13 cellular contexts compared by ENCODE assay signal in genomic region chr9:77899679-77900354, GRCh38.
DNase-seq lines count a peak whose midpoint lies in the region; ATAC-seq and TF ChIP-seq lines count a peak whose summit lies in the region.
"Had no signal": no experiment of that assay in that cellular context is flagged by ENCODE, and none has a peak within 500 bp of the region (broad histone marks: within the 10 kb centered on the region; RNA-seq: fewer than 3 reads in every experiment).

No MANE protein-coding gene starts in this region.

- H3K9me2 ChIP-seq in MM.1S (replicated peaks; ENCODE audit: insufficient read depth, low read length), result no peaks in the 10 kb centered on the region

- no peaks in the 10 kb centered on the region for H3K36me3 ChIP-seq in MM.1S (replicated peaks; ENCODE audit: insufficient read depth, low read length)
- H3K36me3 ChIP-seq: prostate gland had no signal

- H3K4me3 ChIP-seq in astrocyte of the spinal cord (ENCODE audit: low read depth, low read length), result no peak overlapping the region
- H3K4me3 ChIP-seq in MM.1S (ENCODE audit: low read length), result no peak overlapping the region
- H3K4me3 ChIP-seq: prostate gland had no signal

- no peak overlapping the region for H2AFZ ChIP-seq in MM.1S (ENCODE audit: low read length)

- no peak overlapping the region for H3K4me2 ChIP-seq in MM.1S (ENCODE audit: low read depth, low read length)

- H3K27ac ChIP-seq in MM.1S (ENCODE audit: low read length), result no peak overlapping the region
- H3K27ac ChIP-seq: prostate gland had no signal

- peaks cover 4% of the 10 kb centered on the region; the same call in 1 of the 2 replicates for H3K4me1 ChIP-seq in MM.1S (ENCODE audit: low read length)
- H3K4me1 ChIP-seq: prostate gland had no signal

- TF ChIP-seq CTCF in astrocyte of the spinal cord (IDR thresholded peaks at IDR 0.05; ENCODE audit: low read depth, low read length), result no peak
- TF ChIP-seq CTCF in MM.1S (IDR thresholded peaks at IDR 0.05; ENCODE audit: low read length), result no peak

- no peaks in the 10 kb centered on the region for H3F3A ChIP-seq in MM.1S (ENCODE audit: insufficient read depth, low read length)

- no peaks in the 10 kb centered on the region for H4K20me1 ChIP-seq in MM.1S (ENCODE audit: insufficient read depth, low read length)

- no peaks in the 10 kb centered on the region for H3K27me3 ChIP-seq in MM.1S (replicated peaks; ENCODE audit: insufficient read depth, low read length)

- no peaks in the 10 kb centered on the region for H3K9me3 ChIP-seq in MM.1S (replicated peaks; ENCODE audit: insufficient read depth, low read length)
- H3K9me3 ChIP-seq: prostate gland had no signal

- in situ Hi-C loops in Caki2 (cut with HindIII; ENCODE audit: low pct_unique_long_range_greater_than_20kb, low sequenced_read_pairs) (no loop called here), astrocyte of the spinal cord (cut with HindIII; ENCODE audit: low sequenced_read_pairs) (no loop called here)

- H3K79me2 ChIP-seq in MM.1S (ENCODE audit: low read length), result no peaks in the 10 kb centered on the region

- ATAC-seq in GM18907 (IDR thresholded peaks at IDR 0.05; ENCODE audit: unreplicated experiment), result no peak

- DNase-seq in Caki2 (ENCODE audit: low read depth), result peak; percentile 7
- peak; percentile 27 for DNase-seq in HT-29 (ENCODE audit: low spot score)
- peak; percentile 80 for DNase-seq in astrocyte of the spinal cord (ENCODE audit: low read depth, low spot score)
- peak; percentile 42 for DNase-seq in kidney glomerular epithelial cell (lab: John Stamatoyannopoulos, UW)
- no peak for DNase-seq in NCI-H2196 treated with DMSO at 0.1 percent for 48 hours (lab: John Stamatoyannopoulos, UW; ENCODE audit: unreplicated experiment)
- DNase-seq in MM.1S, result no peak
- no peak for DNase-seq in anterior cingulate cortex (lab: John Stamatoyannopoulos, UW)
- DNase-seq: activated CD8-positive, alpha-beta memory T cell treated with anti-CD3 and anti-CD28 coated beads for 24 hours; COR-L47; effector memory CD4-positive, alpha-beta T cell; midbrain had no signal

- H3K9ac ChIP-seq in MM.1S (ENCODE audit: low read length), result no peak overlapping the region

Comparison
In these comparisons a context has a peak if more than half of its experiments do, and no peak if none do; other contexts are left out.
1. DNase-seq: peak in Caki2 (single experiment), HT-29 (single experiment), astrocyte of the spinal cord (single experiment) and kidney glomerular epithelial cell (single experiment); none in NCI-H2196 treated with DMSO at 0.1 percent for 48 hours (single experiment), MM.1S (single experiment) and anterior cingulate cortex (0 of 58).